Comparison of ENCODE assay signal across 32 cellular contexts in genomic region chr1:234706199-234706598, GRCh38.
"Had no signal": no experiment of that assay in that cellular context is flagged by ENCODE, and none has a peak within 500 bp of the region (broad histone marks: within the 10 kb centered on the region; RNA-seq: fewer than 3 reads in every experiment).

No MANE protein-coding gene starts in this region.

- H3K27ac Mint-ChIP-seq: activated CD4-positive, alpha-beta memory T cell treated with anti-CD3 and anti-CD28 coated beads, Interleukin-2, amount 10 ng/mL, durations not matched to agents 7 days and 5 days; activated CD4-positive, alpha-beta T cell treated with anti-CD3 and anti-CD28 coated beads, Interleukin-2, amount 10 ng/mL, durations not matched to agents 7 days and 5 days; activated naive CD4-positive, alpha-beta T cell treated with anti-CD3 and anti-CD28 coated beads for 36 hours; activated naive CD8-positive, alpha-beta T cell treated with anti-CD3 and anti-CD28 coated beads for 36 hours; nephron; progenitor cell of endocrine pancreas; stimulated activated memory B cell treated with anti-CD40 and anti-IgM and Interleukin-4, amounts not matched to agents 10 μg/mL and 1 μg/mL and 100 μg/mL, for 72 hours; WTC11 had no signal

- H3K4me3 ChIP-seq: adrenal gland, ascending aorta, esophagus squamous epithelium, lung, ovary, smooth muscle cell, thyroid gland, upper lobe of right lung had no signal

- H3K4me2 ChIP-seq: smooth muscle cell had no signal

- H3K4me3 Mint-ChIP-seq: activated CD4-positive, alpha-beta memory T cell treated with anti-CD3 and anti-CD28 coated beads, Interleukin-2, amount 10 ng/mL, durations not matched to agents 7 days and 5 days; activated CD4-positive, alpha-beta T cell treated with anti-CD3 and anti-CD28 coated beads, Interleukin-2, amount 10 ng/mL, durations not matched to agents 7 days and 5 days; activated naive CD4-positive, alpha-beta T cell treated with anti-CD3 and anti-CD28 coated beads for 36 hours; activated naive CD8-positive, alpha-beta T cell treated with anti-CD3 and anti-CD28 coated beads for 36 hours; nephron; stimulated activated memory B cell treated with anti-CD40 and anti-IgM and Interleukin-4, amounts not matched to agents 10 μg/mL and 1 μg/mL and 100 μg/mL, for 72 hours; stimulated activated naive CD8-positive, alpha-beta T cell treated with anti-CD3 and anti-CD28 coated beads, Interleukin-15, amount 100 ng/mL, for 72 hours; WTC11 had no signal

- H3K4me1 Mint-ChIP-seq: stimulated activated memory B cell treated with anti-CD40 and anti-IgM and Interleukin-4, amounts not matched to agents 10 μg/mL and 1 μg/mL and 100 μg/mL, for 72 hours; WTC11 had no signal

- H3K4me1 ChIP-seq: ascending aorta had no signal

- H3K36me3 Mint-ChIP-seq: activated naive CD8-positive, alpha-beta T cell treated with anti-CD3 and anti-CD28 coated beads for 36 hours; stimulated activated memory B cell treated with anti-CD40 and anti-IgM and Interleukin-4, amounts not matched to agents 10 μg/mL and 1 μg/mL and 100 μg/mL, for 72 hours; WTC11 had no signal

- H3K9me3 ChIP-seq: adrenal gland, ascending aorta, esophagus squamous epithelium, ovary, thyroid gland, upper lobe of right lung had no signal

- H3K27me3 Mint-ChIP-seq: activated naive CD8-positive, alpha-beta T cell treated with anti-CD3 and anti-CD28 coated beads for 36 hours; stimulated activated memory B cell treated with anti-CD40 and anti-IgM and Interleukin-4, amounts not matched to agents 10 μg/mL and 1 μg/mL and 100 μg/mL, for 72 hours; stimulated activated naive CD8-positive, alpha-beta T cell treated with anti-CD3 and anti-CD28 coated beads, Interleukin-15, amount 100 ng/mL, for 72 hours had no signal

- H3K27ac ChIP-seq: adrenal gland, ascending aorta, brain microvascular endothelial cell, epithelial cell of prostate, esophagus squamous epithelium, ovary had no signal

- H3K27me3 ChIP-seq: adrenal gland, ascending aorta, brain microvascular endothelial cell, esophagus squamous epithelium, ovary, thyroid gland, upper lobe of right lung had no signal

- H3K36me3 ChIP-seq: adrenal gland, ascending aorta, brain microvascular endothelial cell, esophagus squamous epithelium, ovary, thyroid gland, upper lobe of right lung had no signal

- DNase-seq: activated CD4-positive, alpha-beta memory T cell treated with anti-CD3 and anti-CD28 coated beads, Interleukin-2, amount 10 ng/mL, durations not matched to agents 7 days and 5 days; activated CD4-positive, alpha-beta T cell treated with anti-CD3 and anti-CD28 coated beads for 1 hour; activated CD4-positive, alpha-beta T cell treated with anti-CD3 and anti-CD28 coated beads, Interleukin-2, amount 10 ng/mL, durations not matched to agents 7 days and 5 days; activated effector memory CD4-positive, alpha-beta T cell treated with Interleukin-2 at 50 U/mL for 16 hours; activated naive CD4-positive, alpha-beta T cell treated with anti-CD3 and anti-CD28 coated beads for 36 hours; activated naive CD8-positive, alpha-beta T cell treated with anti-CD3 and anti-CD28 coated beads for 36 hours; adrenal gland; brain microvascular endothelial cell; effector CD8-positive, alpha-beta T cell; esophagus squamous epithelium; foreskin melanocyte; kidney glomerular epithelial cell; mesendoderm; ovary; retina; stimulated activated CD4-positive, alpha-beta T cell treated with anti-CD3 and anti-CD28 coated beads, Interleukin-1b, Interleukin-23, amount 100 ng/mL, for 48 hours; stimulated activated CD4-positive, alpha-beta T cell treated with anti-CD3 and anti-CD28 coated beads, Interleukin-4, amount 100 ng/mL, for 4 hours; stimulated activated CD8-positive, alpha-beta memory T cell treated with anti-CD3 and anti-CD28 coated beads, Interleukin-4, amount 100 ng/mL, for 48 hours; stimulated activated naive CD8-positive, alpha-beta T cell treated with anti-CD3 and anti-CD28 coated beads, Interleukin-15, amount 100 ng/mL, for 72 hours; substantia nigra; T-helper 2 cell; thyroid gland; upper lobe of right lung had no signal

- ATAC-seq: left lobe of liver; stimulated activated memory B cell treated with anti-CD40 and anti-IgM and Interleukin-4, amounts not matched to agents 10 μg/mL and 1 μg/mL and 100 μg/mL, for 72 hours; stimulated activated naive CD8-positive, alpha-beta T cell treated with anti-CD3 and anti-CD28 coated beads, Interleukin-15, amount 100 ng/mL, for 72 hours; upper lobe of right lung; WTC11 had no signal

- H3K9me3 Mint-ChIP-seq: activated naive CD4-positive, alpha-beta T cell treated with anti-CD3 and anti-CD28 coated beads for 36 hours; activated naive CD8-positive, alpha-beta T cell treated with anti-CD3 and anti-CD28 coated beads for 36 hours; nephron; stimulated activated memory B cell treated with anti-CD40 and anti-IgM and Interleukin-4, amounts not matched to agents 10 μg/mL and 1 μg/mL and 100 μg/mL, for 72 hours had no signal
